ENCODE assay signal across 1 cellular context in genomic region chr21:25607151-25607811, GRCh38.
TF ChIP-seq lines count a peak whose summit lies in the region.

TSS of gene MRPL39 (minus strand) at chr21:25607481. CDS start at chr21:25607475, 6 bp downstream.

TF ChIP-seq in K562, 482 proteins besides CTCF, POLR2A, EP300 and RAD21 (continued from another document and continues in another):
- TF ChIP-seq POLR2AphosphoS2 (IDR thresholded peaks at IDR 0.05; ENCODE audit: low read length) (peak; percentile 71; the same call in 1 of the 2 replicates), CREB3L1 (IDR thresholded peaks at IDR 0.05; ENCODE audit: borderline replicate concordance, low read depth) (peak; percentile 47), YY1 (IDR thresholded peaks at IDR 0.05; ENCODE audit: borderline replicate concordance in 1 of 3, control insufficient read depth in 1 of 3, extremely low read depth in 1 of 3, insufficient read depth in 3 of 3, insufficient read length in 1 of 3, insufficient replicate concordance in 2 of 3, low read depth in 1 of 3, low read length in 2 of 3) (peak; percentile 50 to 93 (median 89)), ZKSCAN8 (CRISPR knock-in tag; IDR thresholded peaks at IDR 0.05) (no peak), MAFK (IDR thresholded peaks at IDR 0.05; ENCODE audit: low read length) (0 out of 2 replicates have a peak, but pooled peaks have one; percentile 17), SMARCA5 (IDR thresholded peaks at IDR 0.05) (peak; percentile 84), RREB1 (CRISPR knock-in tag; IDR thresholded peaks at IDR 0.05) (peak; percentile 91), CTBP1 (IDR thresholded peaks at IDR 0.05; ENCODE audit: borderline replicate concordance) (peak; percentile 86), FIP1L1 (IDR thresholded peaks at IDR 0.05; ENCODE audit: low read depth, low read length, poor library complexity, severe bottlenecking) (peak; percentile 91), TBP (optimal IDR thresholded peaks at IDR 0.05; ENCODE audit: low read depth, low read length) (peak; percentile 97), ELF1 (tag; IDR thresholded peaks at IDR 0.05) (peak; percentile 41; the same call in 1 of the 2 replicates), C11orf30 (IDR thresholded peaks at IDR 0.05; ENCODE audit: low read depth) (peak; percentile 100), TRIM28 (IDR thresholded peaks at IDR 0.05) (peak; percentile 61; the same call in 1 of the 2 replicates), TBL1XR1 (IDR thresholded peaks at IDR 0.05; ENCODE audit: low read length in 2 of 2) (peak; percentile 68 to 83; a peak in 2 of 4 replicates), CBX1 (IDR thresholded peaks at IDR 0.05; ENCODE audit: low read depth) (peak; percentile 99), LARP7 (IDR thresholded peaks at IDR 0.05) (peak; percentile 46; the same call in 1 of the 2 replicates), OTX1 (CRISPR knock-in tag; IDR thresholded peaks at IDR 0.05) (peak; percentile 51; the same call in 1 of the 2 replicates), NBN (IDR thresholded peaks at IDR 0.05; ENCODE audit: low read depth) (peak; percentile 89), SNAPC5 (CRISPR knock-in tag; IDR thresholded peaks at IDR 0.05) (no peak), E2F6 (IDR thresholded peaks at IDR 0.05; ENCODE audit: borderline replicate concordance in 1 of 2, extremely low read depth in 1 of 2, insufficient read depth in 1 of 2, insufficient read length in 1 of 2, low read depth in 1 of 2, low read length in 1 of 2, poor library complexity in 1 of 2, severe bottlenecking in 1 of 2) (peak; percentile 64 to 81), ZNF197 (CRISPR knock-in tag; IDR thresholded peaks at IDR 0.05; ENCODE audit: low read depth) (no peak; the same call in 1 of the 2 replicates), ARID1B (IDR thresholded peaks at IDR 0.05) (peak; percentile 54), ARID3B (CRISPR knock-in tag; IDR thresholded peaks at IDR 0.05; ENCODE audit: borderline replicate concordance) (no peak), ZBTB17 (CRISPR knock-in tag; IDR thresholded peaks at IDR 0.05) (peak; percentile 99), ZSCAN29 (IDR thresholded peaks at IDR 0.05) (peak; percentile 57; the same call in 1 of the 2 replicates), POLR2AphosphoS5 (IDR thresholded peaks at IDR 0.05; ENCODE audit: control insufficient read depth, insufficient read depth, low read depth, low read length) (peak; percentile 94), ZBTB9 (CRISPR knock-in tag; IDR thresholded peaks at IDR 0.05) (peak; percentile 73; the same call in 1 of the 2 replicates), KLF1 (tag; IDR thresholded peaks at IDR 0.05) (peak; percentile 89), LCOR (CRISPR knock-in tag; IDR thresholded peaks at IDR 0.05) (0 out of 2 replicates have a peak, but pooled peaks have one; percentile 73), XRCC5 (IDR thresholded peaks at IDR 0.05; ENCODE audit: low read depth, low read length) (peak; percentile 94), MYNN (IDR thresholded peaks at IDR 0.05) (peak; percentile 64), MYNN (CRISPR knock-in tag; IDR thresholded peaks at IDR 0.05) (no peak), E2F4 (CRISPR knock-in tag; IDR thresholded peaks at IDR 0.05; ENCODE audit: low read depth) (no peak), ZNF316 (IDR thresholded peaks at IDR 0.05) (no peak), ETV1 (tag; conservative IDR thresholded peaks at IDR 0.05; ENCODE audit: low read depth) (peak; percentile 83), PTTG1 (tag; IDR thresholded peaks at IDR 0.05; ENCODE audit: low read depth) (no peak), ZBED1 (IDR thresholded peaks at IDR 0.05) (no peak), ZFX (CRISPR knock-in tag; IDR thresholded peaks at IDR 0.05) (peak; percentile 76), SAFB2 (IDR thresholded peaks at IDR 0.05; ENCODE audit: borderline replicate concordance, low read depth, low read length, severe bottlenecking) (no peak), POLR3A (IDR thresholded peaks at IDR 0.05; ENCODE audit: borderline replicate concordance, extremely low read depth, insufficient read depth, insufficient read length) (no peak), EHMT2 (IDR thresholded peaks at IDR 0.05) (peak; percentile 72), NR3C1 (CRISPR knock-in tag; IDR thresholded peaks at IDR 0.05) (no peak), CHAMP1 (IDR thresholded peaks at IDR 0.05) (peak; percentile 90), SIN3A (IDR thresholded peaks at IDR 0.05; ENCODE audit: borderline replicate concordance in 2 of 2, control insufficient read depth in 1 of 2, low read depth in 2 of 2, low read length in 2 of 2) (peak; percentile 66 to 75; a peak in 2 of 4 replicates), ZNF77 (CRISPR knock-in tag; IDR thresholded peaks at IDR 0.05) (no peak), SMAD1 (IDR thresholded peaks at IDR 0.05; ENCODE audit: low read depth, low read length, partially characterized antibody) (peak; percentile 84), NFRKB (IDR thresholded peaks at IDR 0.05; ENCODE audit: low read depth) (peak; percentile 93), ILF3 (IDR thresholded peaks at IDR 0.05; ENCODE audit: borderline replicate concordance) (peak; percentile 75; the same call in 1 of the 2 replicates), NFIC (IDR thresholded peaks at IDR 0.05) (peak; percentile 69), WHSC1 (IDR thresholded peaks at IDR 0.05; ENCODE audit: low read length) (peak; percentile 18), RBM22 (IDR thresholded peaks at IDR 0.05; ENCODE audit: low read depth, low read length, poor library complexity, severe bottlenecking) (peak; percentile 70), HMBOX1 (IDR thresholded peaks at IDR 0.05) (no peak), MED1 (CRISPR knock-in tag; IDR thresholded peaks at IDR 0.05; ENCODE audit: borderline replicate concordance) (0 out of 2 replicates have a peak, but pooled peaks have one; percentile 88), CHD2 (IDR thresholded peaks at IDR 0.05; ENCODE audit: low read depth, low read length) (0 out of 2 replicates have a peak, but pooled peaks have one; percentile 10), POLR3G (IDR thresholded peaks at IDR 0.05; ENCODE audit: extremely low read depth, insufficient read length, insufficient replicate concordance) (no peak), GATAD2B (IDR thresholded peaks at IDR 0.05; ENCODE audit: borderline replicate concordance) (peak; percentile 91; the same call in 1 of the 2 replicates)
